Comparison of ENCODE assay signal across 8 cellular contexts in genomic region chr7:94657771-94658693, GRCh38. TPM values are rescaled to one million over a fixed set of nuclear protein-coding genes. Genes with fewer than 3 reads are reported as not detected.
DNase-seq lines count a peak whose midpoint lies in the region; ATAC-seq, FAIRE-seq and TF ChIP-seq lines count a peak whose summit lies in the region.

No MANE protein-coding gene starts in this region.

- TF ChIP-seq POLR2A in GM12891 (IDR thresholded peaks at IDR 0.05; ENCODE audit: low read depth, low read length) (no peak), adrenal gland (IDR thresholded peaks at IDR 0.05) (peak in 1 of 2 donors; percentile 62)

- H3K4me1 ChIP-seq in adrenal gland (replicated peaks in 1 of 2), result peaks cover 0 to 3% of the 10 kb centered on the region in 2 donors
- peaks cover 0 to 30% (median 16%) of the 10 kb centered on the region in 9 donors for H3K4me1 ChIP-seq in heart right ventricle
- H3K4me1 ChIP-seq in psoas muscle, result peaks cover 10% of the 10 kb centered on the region
- H3K4me1 ChIP-seq in urinary bladder (ENCODE audit: insufficient read depth), result no peaks in the 10 kb centered on the region

- H3K4me1 Mint-ChIP-seq in T-cell, result peaks cover 17 to 23% (median 21%) of the 10 kb centered on the region in 3 donors

- POLR2A ChIA-PET in T-cell (lab: Charles Lee), result no interaction called here

- 42 to 57% (median 48%) methylated on average over 17 to 37 of the region's 38 CpGs for WGBS in adrenal gland, 4 donors
- 52 to 54% methylated on average over 36 to 38 of the region's 38 CpGs for WGBS in heart right ventricle, 2 donors
- 41 to 49% (median 44%) methylated on average over 31 to 35 of the region's 38 CpGs for WGBS in psoas muscle, 3 donors
- WGBS in urinary bladder, result 46% methylated on average over 36 of the region's 38 CpGs

- CTCF ChIA-PET in T-cell (lab: Charles Lee), result interaction anchor here (0.5 to 0.6 kb wide), 2 partner anchors 1424 to 1541 kb away, joined by 3 read pairs; no protein-coding TSS in a partner anchor

- TF ChIP-seq CTCF in adrenal gland (IDR thresholded peaks at IDR 0.05) (no peak), heart right ventricle (IDR thresholded peaks at IDR 0.05) (no peak), psoas muscle (IDR thresholded peaks at IDR 0.05) (no peak)

- H3K4me3 ChIP-seq in adrenal gland (peak overlapping the region in 2 of 4 donors; percentile 0 to 73), heart right ventricle (peak overlapping the region in 9 of 10 donors; percentile 60 to 89 (median 69)), psoas muscle (peak overlapping the region; percentile 66), urinary bladder (ENCODE audit: low read depth, low read length) (peak overlapping the region; percentile 12)

- ATAC-seq in HG02870 (IDR thresholded peaks at IDR 0.05; ENCODE audit: unreplicated experiment) (peak; percentile 84), T-cell (replicated peaks in 1 of 4) (peak; percentile 82 to 87 (median 84)), heart right ventricle (peak; percentile 81 to 98 (median 92)), psoas muscle (peak; percentile 93 to 98 (median 96))

- no peaks in the 10 kb centered on the region for H3K9me3 ChIP-seq in adrenal gland (replicated peaks in 1 of 3)
- peaks cover 0 to 3% (median 0%) of the 10 kb centered on the region in 11 donors for H3K9me3 ChIP-seq in heart right ventricle
- no peaks in the 10 kb centered on the region for H3K9me3 ChIP-seq in psoas muscle

- no peaks in the 10 kb centered on the region for H3K36me3 Mint-ChIP-seq in T-cell

- peak overlapping the region in 3 of 5 donors; percentile 38 to 80 (median 44) for H3K27ac ChIP-seq in adrenal gland
- H3K27ac ChIP-seq in heart right ventricle, result peak overlapping the region in 4 of 10 donors; percentile 4 to 56 (median 49)
- no peak overlapping the region for H3K27ac ChIP-seq in psoas muscle
- H3K27ac ChIP-seq in urinary bladder (ENCODE audit: low read depth), result no peak overlapping the region

- no peaks in the 10 kb centered on the region for H3K36me3 ChIP-seq in adrenal gland (replicated peaks in 1 of 2)
- H3K36me3 ChIP-seq in heart right ventricle, result no peaks in the 10 kb centered on the region
- H3K36me3 ChIP-seq in psoas muscle (ENCODE audit: insufficient read depth in 1 of 2, low read depth in 1 of 2), result no peaks in the 10 kb centered on the region
- H3K36me3 ChIP-seq in urinary bladder (ENCODE audit: insufficient read depth), result no peaks in the 10 kb centered on the region

- H3K27me3 Mint-ChIP-seq in T-cell, result peaks cover 4 to 14% of the 10 kb centered on the region in 2 donors

- H3K27me3 ChIP-seq in adrenal gland (no peaks in the 10 kb centered on the region), heart right ventricle (peaks cover 0 to 42% (median 18%) of the 10 kb centered on the region in 7 donors), psoas muscle (ENCODE audit: insufficient read depth in 3 of 3, low read length in 2 of 3) (peaks cover 0 to 29% (median 3%) of the 10 kb centered on the region in 3 donors)

- H3K4me3 Mint-ChIP-seq in T-cell, result peak overlapping the region; percentile 82 to 88 (median 83)

- no peak overlapping the region for H3K27ac Mint-ChIP-seq in T-cell

- peak; percentile 85 for FAIRE-seq in GM12891 (lab: Jason Lieb, UNC)

- intact Hi-C loops in adrenal gland (cut with DNase I) (loop anchor here (5.0 to 10.0 kb wide), 3 partner anchors 153 to 213 kb away; partner anchors contain the start of gene CASD1 (in 1 of the 2)), heart right ventricle (cut with DNase I) (loop anchor here in 9 of 10 donors (2.0 to 10.0 kb wide), 9 partner anchors 143 to 817 kb away; partner anchors contain the start of gene CASD1 (in 1 of the 9)), psoas muscle (cut with DNase I) (loop anchor here in 1 of 2 donors (5.0 kb wide), 2 partner anchors 146 to 211 kb away; no protein-coding TSS in a partner anchor)

- DNase-seq in GM12891 (ENCODE audit: insufficient read length, low spot score) (peak; percentile 35), NCI-H1436 treated with DMSO at 0.1 percent for 48 hours (lab: John Stamatoyannopoulos, UW) (peak; percentile 79), T-cell (peak; percentile 80 to 97 (median 94)), adrenal gland (peak; percentile 93 to 97 (median 96)), heart right ventricle (peak; percentile 86 to 91), psoas muscle (peak; percentile 87 to 95)

- H3K9me3 Mint-ChIP-seq in T-cell, result no peaks in the 10 kb centered on the region

TF ChIP-seq in GM12891, 5 proteins besides CTCF, POLR2A, EP300 and RAD21:
- TF ChIP-seq TAF1 (IDR thresholded peaks at IDR 0.05; ENCODE audit: low read depth, low read length) (no peak), SPI1 (IDR thresholded peaks at IDR 0.05; ENCODE audit: low read depth, low read length) (no peak), POLR2AphosphoS5 (IDR thresholded peaks at IDR 0.05; ENCODE audit: low read depth, low read length) (no peak), PAX5 (IDR thresholded peaks at IDR 0.05; ENCODE audit: insufficient read depth, low read length, severe bottlenecking) (no peak)

RNA-seq across cellular contexts. Expression of gene SGCE, which starts 2.1 kb away (rescaled TPM):
- 17.4 TPM for polyA plus RNA-seq in GM12891 (2012; ENCODE audit: low read depth, missing spikeins)
- 1 to 10 TPM in 3 of 5 donors, under 1 TPM in 2; 0.58 to 2.2 (median 1.9) TPM for total RNA-seq in T-cell
- 100 to 1,000 TPM in 7 of 8 donors, 10 to 100 TPM in 1; 63.3 to 229 (median 164) TPM for total RNA-seq in adrenal gland
- 100 to 1,000 TPM in 1 of 3 donors, 10 to 100 TPM in 2; 32.2 to 121 (median 43.1) TPM for polyA plus RNA-seq in adrenal gland
- 10 to 100 TPM; 19.0 to 31.1 (median 21.2) TPM for total RNA-seq in heart right ventricle
- polyA plus RNA-seq in heart right ventricle, result 10 to 100 TPM; 11.5 to 16.8 TPM
- 10 to 100 TPM in 1 of 4 donors, 1 to 10 TPM in 3; 3.9 to 13.0 (median 7.5) TPM for total RNA-seq in psoas muscle
- polyA plus RNA-seq in psoas muscle, result 1 to 10 TPM; 5.5 to 7.0 (median 6.1) TPM
- 201 TPM for total RNA-seq in urinary bladder
- polyA plus RNA-seq in urinary bladder, result 85.3 TPM

Comparison
In these comparisons a context has a peak if more than half of its experiments do, and no peak if none do; other contexts are left out.
1. DNase-seq: peak in every context shown above with its lines; median percentile 96 in adrenal gland; 94 in T-cell; 91 in psoas muscle; 88 in heart right ventricle; 79 in NCI-H1436 treated with DMSO at 0.1 percent for 48 hours; 35 in GM12891.
2. H3K27ac ChIP-seq: peak in adrenal gland (3 of 5); none in psoas muscle (single experiment) and urinary bladder (single experiment).
3. Peak in every context shown above with its lines, with median percentiles within 50 percentile points of each other: ATAC-seq.